Comparison of ENCODE assay signal across 16 cellular contexts in genomic region chr2:202932425-202933138, GRCh38. TPM values are rescaled to one million over a fixed set of nuclear protein-coding genes. Genes with fewer than 3 reads are reported as not detected.
DNase-seq lines count a peak whose midpoint lies in the region; ATAC-seq and TF ChIP-seq lines count a peak whose summit lies in the region.
"Had no signal": no experiment of that assay in that cellular context is flagged by ENCODE, and none has a peak within 500 bp of the region (broad histone marks: within the 10 kb centered on the region; RNA-seq: fewer than 3 reads in every experiment).

No MANE protein-coding gene starts in this region.

- H3K27ac ChIP-seq in epithelial cell of prostate: peak overlapping the region; percentile 43
- H3K27ac ChIP-seq: C4-2B, esophagus muscularis mucosa had no signal

- H3K4me3 ChIP-seq in MG63: no peak overlapping the region
- H3K4me3 ChIP-seq: esophagus muscularis mucosa had no signal

- H3K36me3 ChIP-seq in MG63: no peaks in the 10 kb centered on the region

- no peak for ATAC-seq in HG03039 (IDR thresholded peaks at IDR 0.05; ENCODE audit: unreplicated experiment)

- H3K9me3 ChIP-seq in MG63: no peaks in the 10 kb centered on the region
- H3K9me3 ChIP-seq: esophagus muscularis mucosa had no signal

- no peak for TF ChIP-seq CTCF in neural crest cell (conservative IDR thresholded peaks at IDR 0.05)

- H3K27me3 ChIP-seq in MG63: no peaks in the 10 kb centered on the region
- H3K27me3 ChIP-seq: esophagus muscularis mucosa had no signal

- no peaks in the 10 kb centered on the region for H3K4me1 Mint-ChIP-seq in neural crest cell

- H3K27me3 Mint-ChIP-seq in neural crest cell (ENCODE audit: low read depth): no peaks in the 10 kb centered on the region

- DNase-seq in ELR (ENCODE audit: low read depth): peak; percentile 95
- peak; percentile 9 for DNase-seq in MG63
- DNase-seq in epithelial cell of prostate (ENCODE audit: low read depth, low spot score): no peak
- no peak for DNase-seq in neural crest cell (ENCODE audit: low read depth, low spot score)
- no peak for DNase-seq in stimulated activated CD4-positive, alpha-beta T cell treated with anti-CD3 and anti-CD28 coated beads, Interleukin-4, amount 100 ng/mL, for 4 hours
- no peak for DNase-seq in NOMO-1 (lab: John Stamatoyannopoulos, UW; ENCODE audit: unreplicated experiment in 2 of 2)
- no peak for DNase-seq in DMS 273 (lab: John Stamatoyannopoulos, UW; ENCODE audit: unreplicated experiment)
- DNase-seq: activated naive CD4-positive, alpha-beta T cell treated with Interleukin-2 at 50 U/mL for 16 hours; H7; NCI-H1436; NCI-H526 treated with DMSO at 0.1 percent for 48 hours; retina; Right ventricle myocardium superior had no signal

- H3K4me3 Mint-ChIP-seq in neural crest cell: no peak overlapping the region

- H3K27ac Mint-ChIP-seq in neural crest cell (ENCODE audit: unreplicated experiment): peak overlapping the region; percentile 24

- peaks cover 9% of the 10 kb centered on the region for H3K36me3 Mint-ChIP-seq in neural crest cell (ENCODE audit: low read depth)

- no peaks in the 10 kb centered on the region for H3K9me3 Mint-ChIP-seq in neural crest cell

RNA-seq across cellular contexts. Expression of gene CARF, which starts 20.5 kb away (rescaled TPM):
- 0.82 and 0.99 TPM in 2 replicates for total RNA-seq in MG63 (2014; rRNA removed; shearing (Covaris generic); ENCODE audit: low replicate concordance)
- total RNA-seq in neural crest cell: 6.8 and 7.8 TPM in 2 replicates

RNA-seq across cellular contexts. Expression of gene WDR12, which starts 21.1 kb away (rescaled TPM):
- total RNA-seq in MG63 (2014; rRNA removed; shearing (Covaris generic); ENCODE audit: low replicate concordance): 28.5 and 70.4 TPM in 2 replicates
- total RNA-seq in neural crest cell: 69.8 and 71.1 TPM in 2 replicates

Comparison
In these comparisons a context has a peak if more than half of its experiments do, and no peak if none do; other contexts are left out.
1. DNase-seq: peak in ELR (single experiment) and MG63 (single experiment); none in epithelial cell of prostate (single experiment), neural crest cell (single experiment), stimulated activated CD4-positive, alpha-beta T cell treated with anti-CD3 and anti-CD28 coated beads, Interleukin-4, amount 100 ng/mL, for 4 hours (0 of 2), NOMO-1 (0 of 2) and DMS 273 (single experiment).